9 cellular contexts compared by ENCODE assay signal in genomic region chr1:160070243-160071163, GRCh38. TPM values are rescaled to one million over a fixed set of nuclear protein-coding genes. Genes with fewer than 3 reads are reported as not detected.
DNase-seq lines count a peak whose midpoint lies in the region; ATAC-seq and TF ChIP-seq lines count a peak whose summit lies in the region.
"Had no signal": no experiment of that assay in that cellular context is flagged by ENCODE, and none has a peak within 500 bp of the region (broad histone marks: within the 10 kb centered on the region; RNA-seq: fewer than 3 reads in every experiment).

No MANE protein-coding gene starts in this region.

- peak overlapping the region; percentile 93 for H2AFZ ChIP-seq in SU-DHL-6 (ENCODE audit: low read depth, low read length, severe bottlenecking)
- H2AFZ ChIP-seq in parathyroid adenoma, result peak overlapping the region; percentile 63

- DNase-seq in DMS 273 treated with DMSO at 0.1 percent for 48 hours (lab: John Stamatoyannopoulos, UW) (peak; percentile 34), HT-29 (ENCODE audit: low spot score) (peak; percentile 34), heart right ventricle (peak; percentile 82), GOT3 (lab: John Stamatoyannopoulos, UW) (no peak)
- DNase-seq in activated naive CD8-positive, alpha-beta T cell treated with anti-CD3 and anti-CD28 coated beads, Interleukin-2, amount 50 U/mL, for 16 hours (ENCODE audit: low read depth, low spot score), result peak; percentile 71

- H4K20me1 ChIP-seq in SU-DHL-6 (ENCODE audit: low read depth, low read length), result no peaks in the 10 kb centered on the region

- H3K79me2 ChIP-seq in SU-DHL-6 (ENCODE audit: insufficient read depth, low read length), result no peaks in the 10 kb centered on the region
- no peaks in the 10 kb centered on the region for H3K79me2 ChIP-seq in parathyroid adenoma

- peak overlapping the region; percentile 35 for H3K9ac ChIP-seq in SU-DHL-6 (ENCODE audit: low read length)
- H3K9ac ChIP-seq in parathyroid adenoma, result no peak overlapping the region

- peak; percentile 87 to 97 (median 96) for ATAC-seq in heart right ventricle

- H3K9me3 ChIP-seq in SU-DHL-6 (ENCODE audit: insufficient read depth, low read length) (no peaks in the 10 kb centered on the region), heart right ventricle (no peaks in the 10 kb centered on the region), parathyroid adenoma (ENCODE audit: control insufficient read depth, low read length) (no peaks in the 10 kb centered on the region), thymus (ENCODE audit: control insufficient read depth) (no peaks in the 10 kb centered on the region)

- WGBS in heart right ventricle, 2 donors, result 1% methylated on average over 45 to 46 of the region's 46 CpGs
- WGBS in thymus, result 3% methylated on average over 46 of the region's 46 CpGs

- H3K4me2 ChIP-seq in SU-DHL-6 (ENCODE audit: low read depth, low read length, poor library complexity, severe bottlenecking), result peak overlapping the region; percentile 80
- H3K4me2 ChIP-seq in parathyroid adenoma (ENCODE audit: low read length), result peak overlapping the region; percentile 82

- H3F3A ChIP-seq in SU-DHL-6 (ENCODE audit: insufficient read depth), result no peaks in the 10 kb centered on the region

- H3K27ac ChIP-seq in SU-DHL-6 (ENCODE audit: low read depth, low read length), result no peak overlapping the region
- H3K27ac ChIP-seq in heart right ventricle, result peak overlapping the region in 1 of 10 donors; percentile 28
- H3K27ac ChIP-seq in parathyroid adenoma, result no peak overlapping the region
- no peak overlapping the region for H3K27ac ChIP-seq in thymus (ENCODE audit: low read depth)

- peaks cover 0 to 23% (median 10%) of the 10 kb centered on the region in 9 donors for H3K4me1 ChIP-seq in heart right ventricle
- H3K4me1 ChIP-seq in parathyroid adenoma, result no peaks in the 10 kb centered on the region
- H3K4me1 ChIP-seq in thymus (ENCODE audit: control insufficient read depth, insufficient read depth, low read length), result peaks cover 8% of the 10 kb centered on the region

- H3K27me3 ChIP-seq in SU-DHL-6 (ENCODE audit: low read length) (no peaks in the 10 kb centered on the region; the same call in 1 of the 2 replicates), heart right ventricle (peaks cover 0 to 35% (median 7%) of the 10 kb centered on the region in 7 donors), parathyroid adenoma (ENCODE audit: control insufficient read depth, insufficient read depth, low read length) (no peaks in the 10 kb centered on the region), thymus (ENCODE audit: control insufficient read depth, insufficient read depth) (peaks cover 6% of the 10 kb centered on the region)

- H3K36me3 ChIP-seq in SU-DHL-6 (ENCODE audit: low read length), result no peaks in the 10 kb centered on the region
- H3K36me3 ChIP-seq in heart right ventricle, result no peaks in the 10 kb centered on the region
- H3K36me3 ChIP-seq in parathyroid adenoma (ENCODE audit: control insufficient read depth, insufficient read depth, low read length), result no peaks in the 10 kb centered on the region
- H3K36me3 ChIP-seq in thymus (ENCODE audit: control insufficient read depth, insufficient read depth), result no peaks in the 10 kb centered on the region

- H3K4me3 ChIP-seq in SU-DHL-6 (ENCODE audit: insufficient read depth, low read length, poor library complexity, severe bottlenecking) (peak overlapping the region; percentile 50), heart right ventricle (peak overlapping the region; percentile 43 to 82 (median 60)), parathyroid adenoma (ENCODE audit: low read depth, low read length) (peak overlapping the region; percentile 74), thymus (ENCODE audit: low read length) (peak overlapping the region; percentile 52)

- intact Hi-C loops in heart right ventricle (cut with DNase I), result no loop called here

- TF ChIP-seq CTCF in SU-DHL-6 (IDR thresholded peaks at IDR 0.05; ENCODE audit: insufficient read depth, low read length, poor library complexity, severe bottlenecking) (no peak), heart right ventricle (IDR thresholded peaks at IDR 0.05) (no peak), parathyroid adenoma (IDR thresholded peaks at IDR 0.05) (no peak)

- no peaks in the 10 kb centered on the region for H3K9me2 ChIP-seq in SU-DHL-6 (replicated peaks; ENCODE audit: insufficient read depth, low read length)

RNA-seq across cellular contexts. Expression of gene KCNJ10, which starts 0.5 kb away (rescaled TPM):
- not detected in 2 replicates for total RNA-seq in HT-29 (2014; rRNA removed; shearing (Covaris generic))
- 1 to 10 TPM in 1 of 10 donors, not detected in 9; 1.9 TPM for total RNA-seq in heart right ventricle
- under 1 TPM in 1 of 2 donors, not detected in 1; 0.09 TPM for polyA plus RNA-seq in heart right ventricle
- 0.27 TPM for polyA plus RNA-seq in thymus
- total RNA-seq: T-helper 2 cell treated with Interferon-gamma antibody and Interleukin-4, amounts not matched to agents 100 ng/mL and 5 ng/mL, for 36 hours had no signal

RNA-seq across cellular contexts. Expression of gene KCNJ9, which starts 10.8 kb away (rescaled TPM):
- total RNA-seq in HT-29 (2014; rRNA removed; shearing (Covaris generic)), result not detected in 2 replicates
- under 1 TPM in 3 of 10 donors, not detected in 7; 0.06 to 0.09 (median 0.07) TPM for total RNA-seq in heart right ventricle
- under 1 TPM in 1 of 2 donors, not detected in 1; 0.01 TPM for polyA plus RNA-seq in heart right ventricle
- polyA plus RNA-seq in thymus, result 0.09 TPM
- total RNA-seq: T-helper 2 cell treated with Interferon-gamma antibody and Interleukin-4, amounts not matched to agents 100 ng/mL and 5 ng/mL, for 36 hours had no signal

RNA-seq across cellular contexts. Expression of gene IGSF8, which starts 27.9 kb away (rescaled TPM):
- total RNA-seq in HT-29 (2014; rRNA removed; shearing (Covaris generic)), result 21.9 and 24.7 TPM in 2 replicates
- total RNA-seq in heart right ventricle, result 10 to 100 TPM; 17.0 to 42.2 (median 20.6) TPM
- 10 to 100 TPM; 13.4 to 27.1 TPM for polyA plus RNA-seq in heart right ventricle
- polyA plus RNA-seq in thymus, result 22.3 TPM

RNA-seq across cellular contexts. Expression of gene PIGM, which starts 38.7 kb away (rescaled TPM):
- total RNA-seq in HT-29 (2014; rRNA removed; shearing (Covaris generic)), result 3.6 and 4.0 TPM in 2 replicates
- 1 to 10 TPM; 2.0 to 3.0 (median 2.5) TPM for total RNA-seq in heart right ventricle
- polyA plus RNA-seq in heart right ventricle (1 to 10 TPM; 1.5 to 2.3 TPM), thymus (5.7 TPM)

RNA-seq across cellular contexts. Expression of gene ATP1A2, which starts 45.1 kb away (rescaled TPM):
- not detected in 2 replicates for total RNA-seq in HT-29 (2014; rRNA removed; shearing (Covaris generic))
- total RNA-seq in heart right ventricle, result 100 to 1,000 TPM; 108 to 342 (median 207) TPM
- 10 to 100 TPM; 14.2 to 83.8 TPM for polyA plus RNA-seq in heart right ventricle
- polyA plus RNA-seq in thymus, result 1.3 TPM
- total RNA-seq: T-helper 2 cell treated with Interferon-gamma antibody and Interleukin-4, amounts not matched to agents 100 ng/mL and 5 ng/mL, for 36 hours had no signal
